ENCODE assay signal across 13 cellular contexts in genomic region chr2:98026292-98026691, GRCh38. TPM values are rescaled to one million over a fixed set of nuclear protein-coding genes. Genes with fewer than 3 reads are reported as not detected.
DNase-seq lines count a peak whose midpoint lies in the region; ATAC-seq and TF ChIP-seq lines count a peak whose summit lies in the region.
"Had no signal": no experiment of that assay in that cellular context is flagged by ENCODE, and none has a peak within 500 bp of the region (broad histone marks: within the 10 kb centered on the region; RNA-seq: fewer than 3 reads in every experiment).

No MANE protein-coding gene starts in this region.

- H3K4me3 ChIP-seq in PC-9 = no peak overlapping the region

- H3K27me3 ChIP-seq in PC-9 (ENCODE audit: insufficient read depth, low read depth) = no peaks in the 10 kb centered on the region

- POLR2A ChIA-PET in PC-9 (lab: Charles Lee; ENCODE audit: unreplicated experiment) = no interaction called here

- peaks cover 28% of the 10 kb centered on the region for H3K4me1 Mint-ChIP-seq in activated CD8-positive, alpha-beta memory T cell treated with anti-CD3 and anti-CD28 coated beads, Interleukin-2, amount 10 ng/mL, durations not matched to agents 7 days and 5 days
- H3K4me1 Mint-ChIP-seq in immature natural killer cell = peaks cover 31 to 49% of the 10 kb centered on the region in 2 donors
- H3K4me1 Mint-ChIP-seq in stimulated activated memory B cell treated with anti-CD40 and anti-IgM and Interleukin-4, amounts not matched to agents 10 μg/mL and 1 μg/mL and 100 μg/mL, for 72 hours = peaks cover 67% of the 10 kb centered on the region

- no peaks in the 10 kb centered on the region for H3K9me2 ChIP-seq in PC-9 (ENCODE audit: insufficient read depth)

- ATAC-seq in activated CD8-positive, alpha-beta memory T cell treated with anti-CD3 and anti-CD28 coated beads, Interleukin-2, amount 10 ng/mL, durations not matched to agents 7 days and 5 days = peak; percentile 30
- ATAC-seq in stimulated activated memory B cell treated with anti-CD40 and anti-IgM and Interleukin-4, amounts not matched to agents 10 μg/mL and 1 μg/mL and 100 μg/mL, for 72 hours = no peak
- ATAC-seq in HG03039 (IDR thresholded peaks at IDR 0.05; ENCODE audit: unreplicated experiment) = no peak
- ATAC-seq: HCT116 had no signal

- no peaks in the 10 kb centered on the region for H4K20me1 ChIP-seq in PC-9 (ENCODE audit: insufficient read depth)

- DNase-seq in activated CD8-positive, alpha-beta memory T cell treated with anti-CD3 and anti-CD28 coated beads, Interleukin-2, amount 10 ng/mL, durations not matched to agents 7 days and 5 days = no peak
- DNase-seq in activated CD8-positive, alpha-beta memory T cell treated with anti-CD3 and anti-CD28 coated beads, Interleukin-2, amount 50 U/mL, for 4 hours = no peak
- DNase-seq in PC-9 (no peak), immature natural killer cell (no peak), KBM-7 (no peak), SW480 (ENCODE audit: low spot score) (no peak)
- DNase-seq: activated naive CD4-positive, alpha-beta T cell; effector CD4-positive, alpha-beta T cell; NCI-H1105; stimulated activated CD4-positive, alpha-beta T cell treated with anti-CD3 and anti-CD28 coated beads, Interleukin-4, amount 100 ng/mL, for 24 hours had no signal

- H3K27ac Mint-ChIP-seq in activated CD8-positive, alpha-beta memory T cell treated with anti-CD3 and anti-CD28 coated beads, Interleukin-2, amount 10 ng/mL, durations not matched to agents 7 days and 5 days = no peak overlapping the region
- peak overlapping the region in 3 of 6 donors; percentile 39 to 86 (median 76) for H3K27ac Mint-ChIP-seq in immature natural killer cell
- H3K27ac Mint-ChIP-seq in stimulated activated memory B cell treated with anti-CD40 and anti-IgM and Interleukin-4, amounts not matched to agents 10 μg/mL and 1 μg/mL and 100 μg/mL, for 72 hours = peak overlapping the region; percentile 92

- H3K27ac ChIP-seq in PC-9 = no peak overlapping the region

- H3K4me3 Mint-ChIP-seq in activated CD8-positive, alpha-beta memory T cell treated with anti-CD3 and anti-CD28 coated beads, Interleukin-2, amount 10 ng/mL, durations not matched to agents 7 days and 5 days = peak overlapping the region; percentile 41
- peak overlapping the region; percentile 39 to 81 (median 62) for H3K4me3 Mint-ChIP-seq in immature natural killer cell
- H3K4me3 Mint-ChIP-seq in stimulated activated memory B cell treated with anti-CD40 and anti-IgM and Interleukin-4, amounts not matched to agents 10 μg/mL and 1 μg/mL and 100 μg/mL, for 72 hours = peak overlapping the region; percentile 86

- in situ Hi-C loops in KBM-7 (cut with MboI; ENCODE audit: low pct_unique_long_range_greater_than_20kb, low sequenced_read_pairs) = no loop called here

- intact Hi-C loops in PC-9 (cut with micrococcal nuclease; ENCODE audit: unreplicated experiment) = no loop called here

- H2AFZ ChIP-seq in PC-9 = 0 out of 2 replicates have a peak overlapping the region, but pooled peaks have one; percentile 63

- H3F3A ChIP-seq in PC-9 (ENCODE audit: insufficient read depth, low read depth) = no peaks in the 10 kb centered on the region

- H3K36me3 ChIP-seq in PC-9 (ENCODE audit: low read depth) = no peaks in the 10 kb centered on the region

- TF ChIP-seq CTCF in PC-9 (conservative IDR thresholded peaks at IDR 0.05) = no peak

- peaks cover 7% of the 10 kb centered on the region for H3K27me3 Mint-ChIP-seq in activated CD8-positive, alpha-beta memory T cell treated with anti-CD3 and anti-CD28 coated beads, Interleukin-2, amount 10 ng/mL, durations not matched to agents 7 days and 5 days
- peaks cover 0 to 4% (median 2%) of the 10 kb centered on the region in 3 donors for H3K27me3 Mint-ChIP-seq in immature natural killer cell (ENCODE audit: low read depth in 3 of 3)
- H3K27me3 Mint-ChIP-seq in stimulated activated memory B cell treated with anti-CD40 and anti-IgM and Interleukin-4, amounts not matched to agents 10 μg/mL and 1 μg/mL and 100 μg/mL, for 72 hours = no peaks in the 10 kb centered on the region

- H3K36me3 Mint-ChIP-seq in activated CD8-positive, alpha-beta memory T cell treated with anti-CD3 and anti-CD28 coated beads, Interleukin-2, amount 10 ng/mL, durations not matched to agents 7 days and 5 days = no peaks in the 10 kb centered on the region
- no peaks in the 10 kb centered on the region for H3K36me3 Mint-ChIP-seq in immature natural killer cell
- H3K36me3 Mint-ChIP-seq in stimulated activated memory B cell treated with anti-CD40 and anti-IgM and Interleukin-4, amounts not matched to agents 10 μg/mL and 1 μg/mL and 100 μg/mL, for 72 hours = peaks cover 7% of the 10 kb centered on the region

- no peaks in the 10 kb centered on the region for H3K4me1 ChIP-seq in PC-9 (replicated peaks; ENCODE audit: insufficient read depth)

- H3K9me3 Mint-ChIP-seq in activated CD8-positive, alpha-beta memory T cell treated with anti-CD3 and anti-CD28 coated beads, Interleukin-2, amount 10 ng/mL, durations not matched to agents 7 days and 5 days (ENCODE audit: low read depth) = no peaks in the 10 kb centered on the region
- H3K9me3 Mint-ChIP-seq in immature natural killer cell = peaks cover 0 to 2% (median 0%) of the 10 kb centered on the region in 6 donors
- H3K9me3 Mint-ChIP-seq in stimulated activated memory B cell treated with anti-CD40 and anti-IgM and Interleukin-4, amounts not matched to agents 10 μg/mL and 1 μg/mL and 100 μg/mL, for 72 hours = peaks cover 3% of the 10 kb centered on the region

- H3K79me2 ChIP-seq in PC-9 (ENCODE audit: low read depth) = no peaks in the 10 kb centered on the region

- 0 out of 2 replicates have a peak overlapping the region, but pooled peaks have one; percentile 6 for H3K4me2 ChIP-seq in PC-9

- no peaks in the 10 kb centered on the region for H3K9me3 ChIP-seq in PC-9 (ENCODE audit: insufficient read depth, low read depth)

- BruUV-seq in PC-9 (replicated peaks; lab: Mats Ljungman, UMichigan) = no TSS peak

- CTCF ChIA-PET in activated CD8-positive, alpha-beta memory T cell treated with anti-CD3 and anti-CD28 coated beads, Interleukin-2, amount 10 ng/mL, durations not matched to agents 7 days and 5 days (lab: Charles Lee) = no interaction called here
- CTCF ChIA-PET in PC-9 (lab: Charles Lee) = no interaction called here

RNA-seq across cellular contexts. Expression of gene TMEM131, which starts 30.5 kb away (rescaled TPM):
- 10 to 100 TPM; 31.2 to 33.4 TPM for total RNA-seq in activated CD8-positive, alpha-beta memory T cell treated with anti-CD3 and anti-CD28 coated beads, Interleukin-2, amount 10 ng/mL, durations not matched to agents 7 days and 5 days
- total RNA-seq in PC-9 (2021) = 22.8 and 29.6 TPM in 2 replicates
- polyA plus RNA-seq in immature natural killer cell = 10 to 100 TPM in 1 of 3 donors, 1 to 10 TPM in 2; 7.1 to 24.5 (median 8.3) TPM
